Comparison of ENCODE assay signal across 8 cellular contexts in the genomic region with DNA sequence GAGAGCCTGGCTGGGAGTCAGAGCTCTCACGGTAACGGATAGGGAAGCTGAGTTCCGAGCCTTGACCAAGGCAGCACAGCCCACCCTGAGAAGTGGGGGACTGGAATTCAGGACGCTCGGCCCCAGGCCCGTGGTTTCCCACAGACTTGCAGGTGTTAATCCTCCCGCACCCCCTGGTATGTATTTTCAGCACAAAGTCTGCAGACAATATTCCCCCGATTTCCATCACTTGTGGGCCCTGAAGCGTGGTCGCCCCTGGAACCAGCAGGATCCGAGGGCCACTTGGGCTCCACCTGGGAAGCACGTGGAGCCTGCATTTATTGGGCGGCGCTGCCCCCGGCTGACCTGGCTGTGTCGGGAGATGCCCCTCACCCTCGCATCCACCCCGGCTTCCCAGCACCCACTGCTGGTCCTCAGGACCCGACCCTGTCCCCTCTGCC.
DNase-seq lines count a peak whose midpoint lies in the region; ATAC-seq and TF ChIP-seq lines count a peak whose summit lies in the region.

No MANE protein-coding gene starts in this region.

- TF ChIP-seq CTCF in VCaP (conservative IDR thresholded peaks at IDR 0.05), result peak; percentile 34
- no peak for TF ChIP-seq CTCF in hepatocyte (IDR thresholded peaks at IDR 0.05; ENCODE audit: poor library complexity)

- H3K9me3 ChIP-seq in hepatocyte (ENCODE audit: low read depth), result no peaks in the 10 kb centered on the region

- peak overlapping the region; percentile 92 for H3K4me2 ChIP-seq in hepatocyte

- H3K4me1 ChIP-seq in hepatocyte (ENCODE audit: insufficient read depth), result peaks cover 7% of the 10 kb centered on the region

- WGBS in hepatocyte (ENCODE audit: low lambda C conversion rate, missing lambda C conversion rate), result 31% methylated on average over 19 of the region's 19 CpGs

- H3K27ac ChIP-seq in VCaP, result peak overlapping the region; percentile 81
- peak overlapping the region; percentile 40 for H3K27ac ChIP-seq in hepatocyte

- DNase-seq in H7 (no peak), hepatocyte (ENCODE audit: low spot score) (no peak), NCI-H1092 treated with DMSO at 0.1 percent for 48 hours (lab: John Stamatoyannopoulos, UW) (no peak), activated gamma-delta T cell (lab: John Stamatoyannopoulos, UW) (no peak), ACHN (no peak)
- no peak for DNase-seq in stimulated activated effector memory CD8-positive, alpha-beta T cell treated with anti-CD3 and anti-CD28 coated beads, Interleukin-12 subunit alpha, Interleukin-12 subunit beta, amount 100 ng/mL, for 72 hours (ENCODE audit: low spot score in 2 of 2)

- peak overlapping the region; percentile 98 for H3K27ac Mint-ChIP-seq in stimulated activated effector memory CD8-positive, alpha-beta T cell treated with anti-CD3 and anti-CD28 coated beads, Interleukin-12 subunit alpha, Interleukin-12 subunit beta, amount 100 ng/mL, for 72 hours

- no peak for ATAC-seq in stimulated activated effector memory CD8-positive, alpha-beta T cell treated with anti-CD3 and anti-CD28 coated beads, Interleukin-12 subunit alpha, Interleukin-12 subunit beta, amount 100 ng/mL, for 72 hours
- no peak for ATAC-seq in HG03196 (IDR thresholded peaks at IDR 0.05; ENCODE audit: unreplicated experiment)

- H3K4me3 ChIP-seq in H7 (ENCODE audit: insufficient read depth, low read depth, low read length) (peak overlapping the region; percentile 81), hepatocyte (no peak overlapping the region)

- no peaks in the 10 kb centered on the region for H4K20me1 ChIP-seq in hepatocyte (ENCODE audit: insufficient read depth, poor library complexity, severe bottlenecking)

- no peaks in the 10 kb centered on the region for H3K27me3 ChIP-seq in H7 (ENCODE audit: control insufficient read depth, insufficient read depth, low read length)
- no peaks in the 10 kb centered on the region for H3K27me3 ChIP-seq in hepatocyte

- H3K36me3 ChIP-seq in H7 (replicated peaks; ENCODE audit: control insufficient read depth, insufficient read depth, low read length) (no peaks in the 10 kb centered on the region), hepatocyte (replicated peaks; ENCODE audit: insufficient read depth, low read depth) (no peaks in the 10 kb centered on the region)

- peaks cover 10% of the 10 kb centered on the region for H3K36me3 Mint-ChIP-seq in stimulated activated effector memory CD8-positive, alpha-beta T cell treated with anti-CD3 and anti-CD28 coated beads, Interleukin-12 subunit alpha, Interleukin-12 subunit beta, amount 100 ng/mL, for 72 hours

- in situ Hi-C loops in ACHN (cut with HindIII; ENCODE audit: low pct_ligation_motif_present, low pct_unique_long_range_greater_than_20kb, low sequenced_read_pairs), result no loop called here

- H3K4me3 Mint-ChIP-seq in stimulated activated effector memory CD8-positive, alpha-beta T cell treated with anti-CD3 and anti-CD28 coated beads, Interleukin-12 subunit alpha, Interleukin-12 subunit beta, amount 100 ng/mL, for 72 hours, result peak overlapping the region; percentile 84

- peak overlapping the region; percentile 77 for H2AFZ ChIP-seq in hepatocyte

- H3K4me1 Mint-ChIP-seq in stimulated activated effector memory CD8-positive, alpha-beta T cell treated with anti-CD3 and anti-CD28 coated beads, Interleukin-12 subunit alpha, Interleukin-12 subunit beta, amount 100 ng/mL, for 72 hours, result peaks cover 34% of the 10 kb centered on the region

- H3K9me2 ChIP-seq in hepatocyte (replicated peaks; ENCODE audit: insufficient read depth), result no peaks in the 10 kb centered on the region

- H3K79me2 ChIP-seq in hepatocyte, result peaks cover 7% of the 10 kb centered on the region

- H3K9me3 Mint-ChIP-seq in stimulated activated effector memory CD8-positive, alpha-beta T cell treated with anti-CD3 and anti-CD28 coated beads, Interleukin-12 subunit alpha, Interleukin-12 subunit beta, amount 100 ng/mL, for 72 hours, result no peaks in the 10 kb centered on the region
